ENCODE assay signal across 22 cellular contexts in the genomic region with DNA sequence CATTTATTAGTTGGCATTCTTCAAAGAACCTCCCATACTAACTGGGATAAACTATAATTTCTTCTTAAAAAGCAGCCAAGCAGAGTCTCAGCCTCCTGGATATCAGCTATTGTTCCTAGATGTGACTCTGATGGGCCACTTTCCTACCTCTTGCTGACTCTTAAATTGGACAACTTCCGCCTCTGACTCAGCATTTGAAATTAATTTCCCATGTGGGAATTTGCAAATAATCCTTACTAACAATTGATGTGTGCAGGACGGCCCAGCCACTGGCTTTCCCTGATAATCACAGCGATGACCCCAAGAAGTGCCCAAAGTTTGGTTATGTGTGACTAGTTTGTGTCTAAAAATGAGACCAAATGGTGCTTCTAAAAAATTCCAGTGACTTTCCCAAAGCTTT.
"Had no signal": no experiment of that assay in that cellular context is flagged by ENCODE, and none has a peak within 500 bp of the region (broad histone marks: within the 10 kb centered on the region; RNA-seq: fewer than 3 reads in every experiment).

No MANE protein-coding gene starts in this region.

- H3K4me1 ChIP-seq: colonic mucosa had no signal

- H3K9me3 Mint-ChIP-seq: dendritic cell treated with granulocyte-macrophage colony-stimulating factor and Interleukin-4, amounts not matched to agents 40 ng/mL and 50 ng/mL, for 4 days; naive thymus-derived CD8-positive, alpha-beta T cell; stimulated activated naive CD8-positive, alpha-beta T cell treated with anti-CD3 and anti-CD28 coated beads, Interleukin-15, amount 100 ng/mL, for 72 hours had no signal

- DNase-seq: colonic mucosa; effector CD8-positive, alpha-beta T cell; esophagus squamous epithelium; foreskin melanocyte; left ventricle myocardium superior; lower lobe of right lung; naive thymus-derived CD8-positive, alpha-beta T cell; pancreas; right lobe of liver; small intestine; stimulated activated CD4-positive, alpha-beta T cell treated with anti-CD3 and anti-CD28 coated beads, Interleukin-12 subunit alpha, Interleukin-12 subunit beta, amount 100 ng/mL, for 4 hours; stimulated activated CD4-positive, alpha-beta T cell treated with anti-CD3 and anti-CD28 coated beads, Interleukin-1b, Interleukin-23, amount 100 ng/mL, for 48 hours; stimulated activated CD4-positive, alpha-beta T cell treated with anti-CD3 and anti-CD28 coated beads, Interleukin-4, amount 100 ng/mL, for 1 hour; stimulated activated CD8-positive, alpha-beta memory T cell treated with anti-CD3 and anti-CD28 coated beads, Interleukin-4, amount 100 ng/mL, for 48 hours; stimulated activated naive CD4-positive, alpha-beta T cell; stimulated activated naive CD8-positive, alpha-beta T cell treated with anti-CD3 and anti-CD28 coated beads, Interleukin-15, amount 100 ng/mL, for 72 hours; transverse colon; upper lobe of right lung had no signal

- H3K36me3 Mint-ChIP-seq: naive thymus-derived CD8-positive, alpha-beta T cell had no signal

- H3K27ac Mint-ChIP-seq: dendritic cell treated with granulocyte-macrophage colony-stimulating factor and Interleukin-4, amounts not matched to agents 40 ng/mL and 50 ng/mL, for 4 days; stimulated activated naive CD8-positive, alpha-beta T cell treated with anti-CD3 and anti-CD28 coated beads, Interleukin-15, amount 100 ng/mL, for 72 hours had no signal

- H3K36me3 ChIP-seq: colonic mucosa, esophagus squamous epithelium, lower lobe of right lung, neutrophil, pancreas, right lobe of liver, suprapubic skin, transverse colon, upper lobe of right lung, vagina had no signal

- ATAC-seq: left ventricle myocardium superior; lower lobe of right lung; naive thymus-derived CD8-positive, alpha-beta T cell; pancreas; stimulated activated naive CD8-positive, alpha-beta T cell treated with anti-CD3 and anti-CD28 coated beads, Interleukin-15, amount 100 ng/mL, for 72 hours; upper lobe of right lung had no signal

- H3K4me3 ChIP-seq: colonic mucosa, esophagus squamous epithelium, lower lobe of right lung, pancreas, right lobe of liver, suprapubic skin, transverse colon, upper lobe of right lung, vagina had no signal

- H3K4me3 Mint-ChIP-seq: dendritic cell treated with granulocyte-macrophage colony-stimulating factor and Interleukin-4, amounts not matched to agents 40 ng/mL and 50 ng/mL, for 4 days; naive thymus-derived CD8-positive, alpha-beta T cell; stimulated activated naive CD8-positive, alpha-beta T cell treated with anti-CD3 and anti-CD28 coated beads, Interleukin-15, amount 100 ng/mL, for 72 hours had no signal

- H3K27ac ChIP-seq: colonic mucosa, lower lobe of right lung, neutrophil, pancreas, right lobe of liver, suprapubic skin, transverse colon, upper lobe of right lung, vagina had no signal

- H3K27me3 ChIP-seq: colonic mucosa, neutrophil, pancreas, right lobe of liver, upper lobe of right lung, vagina had no signal

- H3K9me3 ChIP-seq: colonic mucosa, esophagus squamous epithelium, lower lobe of right lung, neutrophil, pancreas, right lobe of liver, suprapubic skin, transverse colon, upper lobe of right lung, vagina had no signal
